Comparison of ENCODE assay signal across 12 cellular contexts in genomic region chr3:14297784-14298236, GRCh38.
DNase-seq lines count a peak whose midpoint lies in the region; ATAC-seq, FAIRE-seq and TF ChIP-seq lines count a peak whose summit lies in the region.
"Had no signal": no experiment of that assay in that cellular context is flagged by ENCODE, and none has a peak within 500 bp of the region (broad histone marks: within the 10 kb centered on the region; RNA-seq: fewer than 3 reads in every experiment).

No MANE protein-coding gene starts in this region.

- H3K4me2 ChIP-seq in astrocyte (ENCODE audit: low read length) (peak overlapping the region; percentile 58), Karpas-422 (ENCODE audit: low read depth, low read length, poor library complexity, severe bottlenecking) (no peak overlapping the region)

- DNase-seq in H7 (peak; percentile 72), astrocyte (ENCODE audit: low read depth) (peak; percentile 21), right cardiac atrium (peak; percentile 70 to 87 (median 85)), psoas muscle (peak; percentile 65 to 69), DMS114 treated with DMSO at 0.1 percent for 48 hours (lab: John Stamatoyannopoulos, UW; ENCODE audit: unreplicated experiment) (no peak), Karpas-422 (no peak)
- DNase-seq in stimulated activated CD4-positive, alpha-beta T cell treated with anti-CD3 and anti-CD28 coated beads, Interleukin-2, amount 100 ng/mL, for 24 hours, result no peak
- DNase-seq: BE2C, NCI-H526, SJCRH30 had no signal

- no peak overlapping the region for H3K4me3 Mint-ChIP-seq in astrocyte (ENCODE audit: unreplicated experiment)

- H3K4me1 Mint-ChIP-seq in astrocyte (ENCODE audit: low read depth, unreplicated experiment), result peaks cover 2% of the 10 kb centered on the region

- no peak for FAIRE-seq in astrocyte (lab: Jason Lieb, UNC)
- FAIRE-seq: G401.6 had no signal

- TF ChIP-seq CTCF in astrocyte (IDR thresholded peaks at IDR 0.05; ENCODE audit: insufficient read depth, low read depth, low read length) (no peak), psoas muscle (IDR thresholded peaks at IDR 0.05) (no peak)

- no peaks in the 10 kb centered on the region for H3K9me3 Mint-ChIP-seq in astrocyte (ENCODE audit: unreplicated experiment)

- H3K27ac ChIP-seq in astrocyte (ENCODE audit: low read depth, low read length), result no peak overlapping the region
- H3K27ac ChIP-seq in right cardiac atrium (ENCODE audit: low read length), result no peak overlapping the region
- H3K27ac ChIP-seq in psoas muscle, result no peak overlapping the region
- H3K27ac ChIP-seq in Karpas-422 (ENCODE audit: low read length), result no peak overlapping the region
- H3K27ac ChIP-seq: SJCRH30 had no signal

- H3K36me3 ChIP-seq in H7 (replicated peaks; ENCODE audit: control insufficient read depth, insufficient read depth, low read length), result no peaks in the 10 kb centered on the region
- H3K36me3 ChIP-seq in astrocyte (ENCODE audit: insufficient read depth, low read length), result no peaks in the 10 kb centered on the region
- H3K36me3 ChIP-seq in psoas muscle (ENCODE audit: insufficient read depth in 1 of 2, low read depth in 1 of 2), result no peaks in the 10 kb centered on the region
- no peaks in the 10 kb centered on the region for H3K36me3 ChIP-seq in Karpas-422 (ENCODE audit: insufficient read depth, low read length)
- H3K36me3 ChIP-seq: BE2C, SJCRH30 had no signal

- H3K9ac ChIP-seq in astrocyte (ENCODE audit: low read length) (no peak overlapping the region), Karpas-422 (ENCODE audit: low read length) (no peak overlapping the region)

- H3K27me3 Mint-ChIP-seq in astrocyte (ENCODE audit: low read depth, unreplicated experiment), result peaks cover 20% of the 10 kb centered on the region

- H3K4me1 ChIP-seq in astrocyte (ENCODE audit: insufficient read depth, low read length) (peaks cover 3% of the 10 kb centered on the region), right cardiac atrium (ENCODE audit: control insufficient read depth, insufficient read depth, low read length) (peaks cover 4% of the 10 kb centered on the region), psoas muscle (peaks cover 29% of the 10 kb centered on the region), Karpas-422 (ENCODE audit: low read length) (no peaks in the 10 kb centered on the region)
- H3K4me1 ChIP-seq: BE2C had no signal

- H2AFZ ChIP-seq in astrocyte (ENCODE audit: low read depth, low read length), result no peak overlapping the region
- no peak overlapping the region for H2AFZ ChIP-seq in Karpas-422 (ENCODE audit: low read length)

- H3K27me3 ChIP-seq in H7 (ENCODE audit: control insufficient read depth, insufficient read depth, low read length), result no peaks in the 10 kb centered on the region; the same call in 1 of the 2 replicates
- H3K27me3 ChIP-seq in astrocyte (ENCODE audit: insufficient read depth, low read length), result peaks cover 40% of the 10 kb centered on the region
- H3K27me3 ChIP-seq in right cardiac atrium (ENCODE audit: control insufficient read depth, insufficient read depth), result no peaks in the 10 kb centered on the region
- no peaks in the 10 kb centered on the region for H3K27me3 ChIP-seq in psoas muscle (ENCODE audit: insufficient read depth in 3 of 3, low read length in 2 of 3)
- no peaks in the 10 kb centered on the region for H3K27me3 ChIP-seq in Karpas-422 (ENCODE audit: low read length)
- H3K27me3 ChIP-seq: BE2C had no signal

- H4K20me1 ChIP-seq in astrocyte (ENCODE audit: insufficient read depth, low read length), result no peaks in the 10 kb centered on the region
- H4K20me1 ChIP-seq in Karpas-422 (ENCODE audit: insufficient read depth, low read depth, low read length), result no peaks in the 10 kb centered on the region

- no peak overlapping the region for H3K27ac Mint-ChIP-seq in astrocyte (ENCODE audit: unreplicated experiment)

- no peaks in the 10 kb centered on the region for H3K9me2 ChIP-seq in Karpas-422 (replicated peaks; ENCODE audit: insufficient read depth, low read length)

- H3K79me2 ChIP-seq in astrocyte (ENCODE audit: insufficient read depth, low read length) (no peaks in the 10 kb centered on the region), Karpas-422 (ENCODE audit: low read length) (no peaks in the 10 kb centered on the region)

- no peaks in the 10 kb centered on the region for H3K36me3 Mint-ChIP-seq in astrocyte (ENCODE audit: low read depth, unreplicated experiment)

- H3K9me3 ChIP-seq in astrocyte (ENCODE audit: insufficient read depth, low read depth, low read length), result no peaks in the 10 kb centered on the region
- H3K9me3 ChIP-seq in right cardiac atrium (ENCODE audit: control insufficient read depth, low read length), result no peaks in the 10 kb centered on the region
- no peaks in the 10 kb centered on the region for H3K9me3 ChIP-seq in psoas muscle
- no peaks in the 10 kb centered on the region for H3K9me3 ChIP-seq in Karpas-422 (ENCODE audit: low read length)
- H3K9me3 ChIP-seq: BE2C, SJCRH30 had no signal

- 11% methylated on average over 37 of the region's 37 CpGs for WGBS in right cardiac atrium
- WGBS in psoas muscle, 3 donors, result 20 to 41% (median 20%) methylated on average over 26 to 37 of the region's 37 CpGs

- H3K4me3 ChIP-seq in H7 (ENCODE audit: insufficient read depth, low read depth, low read length), result no peak overlapping the region
- no peak overlapping the region for H3K4me3 ChIP-seq in astrocyte (ENCODE audit: insufficient read depth, low read depth, low read length)
- no peak overlapping the region for H3K4me3 ChIP-seq in right cardiac atrium (ENCODE audit: low read length)
- H3K4me3 ChIP-seq in psoas muscle, result peak overlapping the region; percentile 22
- H3K4me3 ChIP-seq in Karpas-422 (ENCODE audit: low read length), result no peak overlapping the region
- H3K4me3 ChIP-seq: SJCRH30 had no signal

- ATAC-seq in right cardiac atrium, result peak; percentile 53 to 77
- peak; percentile 15 to 28 (median 22) for ATAC-seq in psoas muscle
- ATAC-seq in GM18498 (IDR thresholded peaks at IDR 0.05; ENCODE audit: unreplicated experiment), result no peak

- intact Hi-C loops in right cardiac atrium (cut with DNase I) (no loop called here), psoas muscle (cut with DNase I) (no loop called here)

Comparison
In these comparisons a context has a peak if more than half of its experiments do, and no peak if none do; other contexts are left out.
1. DNase-seq: peak in H7 (single experiment), astrocyte (single experiment), right cardiac atrium (3 of 3) and psoas muscle (2 of 2); none in DMS114 treated with DMSO at 0.1 percent for 48 hours (single experiment), Karpas-422 (single experiment) and stimulated activated CD4-positive, alpha-beta T cell treated with anti-CD3 and anti-CD28 coated beads, Interleukin-2, amount 100 ng/mL, for 24 hours (0 of 2).